9 cellular contexts compared by ENCODE assay signal in the genomic region with DNA sequence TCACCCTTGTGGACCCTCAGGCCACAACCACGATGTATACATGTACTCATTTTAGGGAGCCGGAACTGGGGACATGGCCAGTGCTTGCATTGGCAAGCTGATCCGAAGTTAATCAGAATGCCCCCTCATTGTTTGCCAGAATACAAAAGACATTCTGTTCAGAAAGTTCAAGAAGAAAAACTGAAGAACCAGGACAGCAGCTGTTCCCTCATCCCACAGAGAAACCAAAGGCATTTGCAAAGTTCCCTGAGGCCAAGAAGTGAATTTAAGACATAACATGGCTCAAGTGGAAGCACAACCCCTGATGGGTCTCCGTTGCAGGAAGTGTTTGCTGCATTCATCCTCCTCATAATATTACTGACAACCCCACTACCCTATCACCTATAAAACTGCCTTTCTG.
DNase-seq lines count a peak whose midpoint lies in the region; ATAC-seq and TF ChIP-seq lines count a peak whose summit lies in the region.
"Had no signal": no experiment of that assay in that cellular context is flagged by ENCODE, and none has a peak within 500 bp of the region (broad histone marks: within the 10 kb centered on the region; RNA-seq: fewer than 3 reads in every experiment).

No MANE protein-coding gene starts in this region.

- peak overlapping the region; percentile 33 for H3K18ac ChIP-seq in mesendoderm (ENCODE audit: low read length)

- ATAC-seq in thoracic aorta (ENCODE audit: insufficient number of reproducible peaks, low FRiP score, low read depth), result no peak
- no peak for ATAC-seq in GM18870 (IDR thresholded peaks at IDR 0.05; ENCODE audit: unreplicated experiment)
- ATAC-seq in HG02981 (IDR thresholded peaks at IDR 0.05; ENCODE audit: unreplicated experiment), result no peak
- ATAC-seq in GM21390 (IDR thresholded peaks at IDR 0.05; ENCODE audit: unreplicated experiment), result no peak

- H2BK5ac ChIP-seq in mesendoderm (ENCODE audit: low read length), result no peak overlapping the region

- no peak overlapping the region for H3K4me3 ChIP-seq in Loucy (ENCODE audit: low read length, poor library complexity, severe bottlenecking)
- H3K4me3 ChIP-seq in coronary artery, result peak overlapping the region; percentile 75
- no peak overlapping the region for H3K4me3 ChIP-seq in mesendoderm (ENCODE audit: low read length)
- peak overlapping the region; percentile 74 for H3K4me3 ChIP-seq in thoracic aorta

- H2AK5ac ChIP-seq in mesendoderm (ENCODE audit: low read length), result no peak overlapping the region

- no peaks in the 10 kb centered on the region for H3K36me3 ChIP-seq in Loucy (ENCODE audit: insufficient read depth, low read length)
- H3K36me3 ChIP-seq in mesendoderm (ENCODE audit: control insufficient read depth, insufficient read depth, low read length), result no peaks in the 10 kb centered on the region
- no peaks in the 10 kb centered on the region for H3K36me3 ChIP-seq in thoracic aorta

- H4K8ac ChIP-seq in mesendoderm (ENCODE audit: low read depth, low read length), result no peak overlapping the region

- no peaks in the 10 kb centered on the region for H3K9me2 ChIP-seq in Loucy (replicated peaks; ENCODE audit: low read depth, low read length)

- H3F3A ChIP-seq in Loucy (ENCODE audit: low read depth), result peaks cover 5% of the 10 kb centered on the region

- no peak overlapping the region for H3K23ac ChIP-seq in mesendoderm (ENCODE audit: low read length)

- H4K20me1 ChIP-seq in Loucy (ENCODE audit: insufficient read depth, low read length, poor library complexity, severe bottlenecking), result no peaks in the 10 kb centered on the region

- H3K79me2 ChIP-seq in Loucy (ENCODE audit: insufficient read depth, low read length) (no peaks in the 10 kb centered on the region), mesendoderm (ENCODE audit: control insufficient read depth, insufficient read depth, low read length) (peaks cover 2% of the 10 kb centered on the region)

- peak overlapping the region; percentile 65 for H2AFZ ChIP-seq in Loucy (ENCODE audit: low read length)

- no CpG with 5 or more reads among the region's 4 CpGs for WGBS in mesendoderm (ENCODE audit: extremely low coverage, insufficient coverage, low lambda C conversion rate)

- peaks cover 14% of the 10 kb centered on the region for H3K79me1 ChIP-seq in mesendoderm (ENCODE audit: low read length)

- H2BK15ac ChIP-seq in mesendoderm (replicated peaks; ENCODE audit: low read depth), result no peak overlapping the region

- H2BK120ac ChIP-seq in mesendoderm (ENCODE audit: low read depth, low read length), result no peak overlapping the region

- peak overlapping the region; percentile 29 to 70 for H3K27ac ChIP-seq in coronary artery
- no peak overlapping the region for H3K27ac ChIP-seq in mesendoderm (ENCODE audit: low read depth, low read length)
- H3K27ac ChIP-seq in thoracic aorta, result peak overlapping the region; percentile 89 to 91

- H3K4me2 ChIP-seq in Loucy (ENCODE audit: low read depth, low read length, poor library complexity, severe bottlenecking), result no peak overlapping the region
- H3K4me2 ChIP-seq in mesendoderm (ENCODE audit: low read length), result no peak overlapping the region

- H3K56ac ChIP-seq in mesendoderm (ENCODE audit: low read length), result peak overlapping the region; percentile 8

- no peak overlapping the region for H3K9ac ChIP-seq in Loucy (ENCODE audit: low read depth, low read length, poor library complexity, severe bottlenecking)
- peak overlapping the region; percentile 80 for H3K9ac ChIP-seq in mesendoderm (ENCODE audit: low read length)

- TF ChIP-seq CTCF in Loucy (conservative IDR thresholded peaks at IDR 0.05; ENCODE audit: low read length) (no peak), coronary artery (IDR thresholded peaks at IDR 0.05) (no peak), thoracic aorta (IDR thresholded peaks at IDR 0.05) (no peak)

- peaks cover 38% of the 10 kb centered on the region for H3K4me1 ChIP-seq in Loucy (ENCODE audit: insufficient read depth, low read length, poor library complexity, severe bottlenecking)
- peaks cover 30% of the 10 kb centered on the region for H3K4me1 ChIP-seq in mesendoderm (ENCODE audit: control insufficient read depth, low read depth, low read length)
- H3K4me1 ChIP-seq in thoracic aorta (ENCODE audit: control insufficient read depth in 1 of 2, low read depth in 2 of 2), result peaks cover 34 to 61% of the 10 kb centered on the region in 2 donors

- no peak overlapping the region for H3K4ac ChIP-seq in mesendoderm (ENCODE audit: low read depth, low read length)

- DNase-seq in coronary artery (ENCODE audit: low spot score), result no peak
- no peak for DNase-seq in mesendoderm
- no peak for DNase-seq in thoracic aorta (ENCODE audit: low spot score)
- no peak for DNase-seq in COR-L47 (lab: John Stamatoyannopoulos, UW)
- DNase-seq: RPMI8226 had no signal

- H3K27me3 ChIP-seq in Loucy (ENCODE audit: insufficient read depth, low read length, poor library complexity, severe bottlenecking) (no peaks in the 10 kb centered on the region), mesendoderm (ENCODE audit: insufficient read depth, low read length, poor library complexity) (no peaks in the 10 kb centered on the region), thoracic aorta (replicated peaks; ENCODE audit: insufficient read depth) (no peaks in the 10 kb centered on the region)

- H4K5ac ChIP-seq in mesendoderm (ENCODE audit: low read length), result no peak overlapping the region

- H3K9me3 ChIP-seq in Loucy (ENCODE audit: insufficient read depth, low read depth, low read length), result no peaks in the 10 kb centered on the region
- H3K9me3 ChIP-seq in thoracic aorta, result no peaks in the 10 kb centered on the region

Comparison
In these comparisons a context has a peak if more than half of its experiments do, and no peak if none do; other contexts are left out.
1. H3K4me3 ChIP-seq: peak in coronary artery (single experiment) and thoracic aorta (single experiment); none in Loucy (single experiment) and mesendoderm (single experiment).